Comparison of ENCODE assay signal across 12 cellular contexts in genomic region chr14:90193925-90194324, GRCh38.
DNase-seq lines count a peak whose midpoint lies in the region; ATAC-seq and TF ChIP-seq lines count a peak whose summit lies in the region.
"Had no signal": no experiment of that assay in that cellular context is flagged by ENCODE, and none has a peak within 500 bp of the region (broad histone marks: within the 10 kb centered on the region; RNA-seq: fewer than 3 reads in every experiment).

No MANE protein-coding gene starts in this region.

- no peaks in the 10 kb centered on the region for H3K4me1 Mint-ChIP-seq in activated CD4-positive, alpha-beta T cell treated with anti-CD3 and anti-CD28 coated beads for 36 hours
- peaks cover 0 to 3% of the 10 kb centered on the region in 2 donors for H3K4me1 Mint-ChIP-seq in natural killer cell treated with Interleukin-12 subunit alpha and Interleukin-12 subunit beta and Interleukin-15 and Interleukin-18, amount 100 ng/mL, for 72 hours (ENCODE audit: low read depth in 2 of 2)

- no peaks in the 10 kb centered on the region for H3K36me3 ChIP-seq in WERI-Rb-1

- H3K27me3 ChIP-seq in WERI-Rb-1 (ENCODE audit: insufficient read depth, low read depth, severe bottlenecking), result peaks cover 8% of the 10 kb centered on the region

- no peak overlapping the region for H3K4me3 ChIP-seq in WERI-Rb-1 (ENCODE audit: low read depth, low read length)

- H3K4me3 Mint-ChIP-seq in activated CD4-positive, alpha-beta T cell treated with anti-CD3 and anti-CD28 coated beads for 36 hours, result no peak overlapping the region
- H3K4me3 Mint-ChIP-seq in natural killer cell treated with Interleukin-12 subunit alpha and Interleukin-12 subunit beta and Interleukin-15 and Interleukin-18, amount 100 ng/mL, for 72 hours, result no peak overlapping the region

- no peaks in the 10 kb centered on the region for H3K36me3 Mint-ChIP-seq in activated CD4-positive, alpha-beta T cell treated with anti-CD3 and anti-CD28 coated beads for 36 hours (ENCODE audit: low read depth)
- H3K36me3 Mint-ChIP-seq in natural killer cell treated with Interleukin-12 subunit alpha and Interleukin-12 subunit beta and Interleukin-15 and Interleukin-18, amount 100 ng/mL, for 72 hours, result no peaks in the 10 kb centered on the region

- CTCF ChIA-PET in activated CD4-positive, alpha-beta T cell treated with anti-CD3 and anti-CD28 coated beads for 36 hours (lab: Charles Lee), result no interaction called here

- H3K27me3 Mint-ChIP-seq in activated CD4-positive, alpha-beta T cell treated with anti-CD3 and anti-CD28 coated beads for 36 hours, result peaks cover 13% of the 10 kb centered on the region
- peaks cover 20 to 38% of the 10 kb centered on the region in 2 donors for H3K27me3 Mint-ChIP-seq in natural killer cell treated with Interleukin-12 subunit alpha and Interleukin-12 subunit beta and Interleukin-15 and Interleukin-18, amount 100 ng/mL, for 72 hours

- in situ Hi-C loops in GM13977 (cut with MboI; ENCODE audit: low pct_unique_long_range_greater_than_20kb, low sequenced_read_pairs, unreplicated experiment), result no loop called here

- no peaks in the 10 kb centered on the region for H3K9me3 ChIP-seq in WERI-Rb-1 (ENCODE audit: severe bottlenecking)

- intact Hi-C loops in activated CD4-positive, alpha-beta T cell treated with anti-CD3 and anti-CD28 coated beads for 36 hours (cut with DNase I, micrococcal nuclease), result no loop called here

- no peak overlapping the region for H3K27ac Mint-ChIP-seq in activated CD4-positive, alpha-beta T cell treated with anti-CD3 and anti-CD28 coated beads for 36 hours
- no peak overlapping the region for H3K27ac Mint-ChIP-seq in natural killer cell treated with Interleukin-12 subunit alpha and Interleukin-12 subunit beta and Interleukin-15 and Interleukin-18, amount 100 ng/mL, for 72 hours

- DNase-seq in activated CD4-positive, alpha-beta T cell treated with anti-CD3 and anti-CD28 coated beads for 36 hours, result peak; percentile 43
- no peak for DNase-seq in activated CD4-positive, alpha-beta T cell treated with anti-CD3 and anti-CD28 coated beads for 1 hour
- no peak for DNase-seq in GM13977 (ENCODE audit: low spot score)
- peak; percentile 30 for DNase-seq in WERI-Rb-1
- peak; percentile 67 for DNase-seq in natural killer cell treated with Interleukin-12 subunit alpha and Interleukin-12 subunit beta and Interleukin-15 and Interleukin-18, amount 100 ng/mL, for 72 hours (ENCODE audit: low spot score)
- DNase-seq: C1 segment of cervical spinal cord, cerebellar nuclear complex, kidney, NCI-H2171 treated with DMSO at 0.1 percent for 48 hours had no signal

- no peak overlapping the region for H3K27ac ChIP-seq in WERI-Rb-1

- ATAC-seq in activated CD4-positive, alpha-beta T cell treated with anti-CD3 and anti-CD28 coated beads for 36 hours, result no peak
- no peak for ATAC-seq in natural killer cell treated with Interleukin-12 subunit alpha and Interleukin-12 subunit beta and Interleukin-15 and Interleukin-18, amount 100 ng/mL, for 72 hours
- no peak for ATAC-seq in HG03460 (IDR thresholded peaks at IDR 0.05; ENCODE audit: unreplicated experiment)
- no peak for ATAC-seq in GM19467 (IDR thresholded peaks at IDR 0.05; ENCODE audit: unreplicated experiment)
- no peak for ATAC-seq in GM21423 (IDR thresholded peaks at IDR 0.05; ENCODE audit: unreplicated experiment)

- POLR2A ChIA-PET in activated CD4-positive, alpha-beta T cell treated with anti-CD3 and anti-CD28 coated beads for 36 hours (lab: Charles Lee), result no interaction called here

- no peaks in the 10 kb centered on the region for H3K9me3 Mint-ChIP-seq in activated CD4-positive, alpha-beta T cell treated with anti-CD3 and anti-CD28 coated beads for 36 hours (ENCODE audit: low read depth)
- no peaks in the 10 kb centered on the region for H3K9me3 Mint-ChIP-seq in natural killer cell treated with Interleukin-12 subunit alpha and Interleukin-12 subunit beta and Interleukin-15 and Interleukin-18, amount 100 ng/mL, for 72 hours

- peak; percentile 54 for TF ChIP-seq CTCF in GM13977 (IDR thresholded peaks at IDR 0.05; ENCODE audit: extremely low read depth, insufficient read depth, missing control alignments)
- TF ChIP-seq CTCF in WERI-Rb-1 (IDR thresholded peaks at IDR 0.05; ENCODE audit: low read depth, low read length), result peak; percentile 74

Comparison
In these comparisons a context has a peak if more than half of its experiments do, and no peak if none do; other contexts are left out.
1. DNase-seq: peak in activated CD4-positive, alpha-beta T cell treated with anti-CD3 and anti-CD28 coated beads for 36 hours (single experiment), WERI-Rb-1 (single experiment) and natural killer cell treated with Interleukin-12 subunit alpha and Interleukin-12 subunit beta and Interleukin-15 and Interleukin-18, amount 100 ng/mL, for 72 hours (single experiment); none in activated CD4-positive, alpha-beta T cell treated with anti-CD3 and anti-CD28 coated beads for 1 hour (single experiment) and GM13977 (single experiment).